ENCODE assay signal across 22 cellular contexts in genomic region chr20:51579137-51579536, GRCh38. TPM values are rescaled to one million over a fixed set of nuclear protein-coding genes. Genes with fewer than 3 reads are reported as not detected.
DNase-seq lines count a peak whose midpoint lies in the region; ATAC-seq and TF ChIP-seq lines count a peak whose summit lies in the region.
"Had no signal": no experiment of that assay in that cellular context is flagged by ENCODE, and none has a peak within 500 bp of the region (broad histone marks: within the 10 kb centered on the region; RNA-seq: fewer than 3 reads in every experiment).

No MANE protein-coding gene starts in this region.

- H3K4me3 ChIP-seq in breast epithelium: no peak overlapping the region
- H3K4me3 ChIP-seq in WERI-Rb-1 (ENCODE audit: low read depth, low read length): no peak overlapping the region
- H3K4me3 ChIP-seq: ascending aorta, SJCRH30, upper lobe of left lung had no signal

- no peaks in the 10 kb centered on the region for H3K9me3 Mint-ChIP-seq in MCF 10A (ENCODE audit: unreplicated experiment)
- H3K9me3 Mint-ChIP-seq in stimulated activated effector memory CD8-positive, alpha-beta T cell treated with anti-CD3 and anti-CD28 coated beads, Interleukin-12 subunit alpha, Interleukin-12 subunit beta, amount 100 ng/mL, for 72 hours: no peaks in the 10 kb centered on the region
- H3K9me3 Mint-ChIP-seq: stimulated activated naive CD8-positive, alpha-beta T cell treated with anti-CD3 and anti-CD28 coated beads, Interleukin-15, Interleukin-2, amounts not matched to agents 100 ng/mL and 50 ng/mL, for 24 hours had no signal

- H3K27ac ChIP-seq in breast epithelium (no peak overlapping the region), WERI-Rb-1 (no peak overlapping the region)
- H3K27ac ChIP-seq: 22Rv1, ascending aorta, SJCRH30, upper lobe of left lung had no signal

- no peak overlapping the region for H3K27ac Mint-ChIP-seq in MCF 10A (ENCODE audit: low read depth, unreplicated experiment)
- H3K27ac Mint-ChIP-seq in stimulated activated effector memory CD8-positive, alpha-beta T cell treated with anti-CD3 and anti-CD28 coated beads, Interleukin-12 subunit alpha, Interleukin-12 subunit beta, amount 100 ng/mL, for 72 hours: peak overlapping the region; percentile 64
- H3K27ac Mint-ChIP-seq: activated CD8-positive, alpha-beta memory T cell treated with anti-CD3 and anti-CD28 coated beads, Interleukin-2, amount 10 ng/mL, durations not matched to agents 7 days and 5 days; dendritic cell treated with granulocyte-macrophage colony-stimulating factor and Interleukin-4, amounts not matched to agents 40 ng/mL and 50 ng/mL, for 4 days; stimulated activated naive CD8-positive, alpha-beta T cell treated with anti-CD3 and anti-CD28 coated beads, Interleukin-15, Interleukin-2, amounts not matched to agents 100 ng/mL and 50 ng/mL, for 24 hours had no signal

- H3K4me3 Mint-ChIP-seq in MCF 10A (ENCODE audit: unreplicated experiment): no peak overlapping the region
- H3K4me3 Mint-ChIP-seq in stimulated activated effector memory CD8-positive, alpha-beta T cell treated with anti-CD3 and anti-CD28 coated beads, Interleukin-12 subunit alpha, Interleukin-12 subunit beta, amount 100 ng/mL, for 72 hours: no peak overlapping the region
- H3K4me3 Mint-ChIP-seq: activated CD8-positive, alpha-beta memory T cell treated with anti-CD3 and anti-CD28 coated beads, Interleukin-2, amount 10 ng/mL, durations not matched to agents 7 days and 5 days; dendritic cell treated with granulocyte-macrophage colony-stimulating factor and Interleukin-4, amounts not matched to agents 40 ng/mL and 50 ng/mL, for 4 days; natural killer cell; stimulated activated naive CD8-positive, alpha-beta T cell treated with anti-CD3 and anti-CD28 coated beads, Interleukin-15, Interleukin-2, amounts not matched to agents 100 ng/mL and 50 ng/mL, for 24 hours had no signal

- H3K9me3 ChIP-seq in breast epithelium (peaks cover 0 to 3% of the 10 kb centered on the region in 2 donors), WERI-Rb-1 (ENCODE audit: severe bottlenecking) (no peaks in the 10 kb centered on the region)
- H3K9me3 ChIP-seq: ascending aorta, SJCRH30, upper lobe of left lung had no signal

- no peak for TF ChIP-seq POLR2A in breast epithelium (IDR thresholded peaks at IDR 0.05)

- H3K36me3 ChIP-seq in breast epithelium (no peaks in the 10 kb centered on the region), WERI-Rb-1 (no peaks in the 10 kb centered on the region)
- H3K36me3 ChIP-seq: ascending aorta, SJCRH30, upper lobe of left lung had no signal

- DNase-seq in MCF 10A (ENCODE audit: unreplicated experiment) (peak; percentile 22), breast epithelium (ENCODE audit: low spot score in 2 of 2) (no peak), WERI-Rb-1 (peak; percentile 13), hepatic stellate cell (ENCODE audit: low spot score) (peak; percentile 85), NCI-H2081 treated with DMSO at 0.1 percent for 48 hours (lab: John Stamatoyannopoulos, UW) (no peak), Kasumi-1 (lab: John Stamatoyannopoulos, UW) (no peak), NCI-H1417 treated with DMSO at 0.1 percent for 48 hours (lab: John Stamatoyannopoulos, UW) (no peak)
- DNase-seq in stimulated activated effector memory CD8-positive, alpha-beta T cell treated with anti-CD3 and anti-CD28 coated beads, Interleukin-12 subunit alpha, Interleukin-12 subunit beta, amount 100 ng/mL, for 72 hours (ENCODE audit: low spot score in 2 of 2): no peak
- DNase-seq: activated CD8-positive, alpha-beta memory T cell treated with anti-CD3 and anti-CD28 coated beads, Interleukin-2, amount 10 ng/mL, durations not matched to agents 7 days and 5 days; activated effector memory CD4-positive, alpha-beta T cell treated with anti-CD3 and anti-CD28 coated beads, Interleukin-2, amount 50 U/mL, for 16 hours; DMS53; glutamatergic neuron; MV-4-11; natural killer cell; NCI-H2029 treated with DMSO at 0.1 percent for 48 hours; NCI-H524 treated with DMSO at 0.1 percent for 48 hours; SJCRH30; upper lobe of left lung had no signal

- peaks cover 16% of the 10 kb centered on the region for H3K27me3 Mint-ChIP-seq in MCF 10A (ENCODE audit: insufficient read depth, unreplicated experiment)

- intact Hi-C loops in MCF 10A (cut with micrococcal nuclease): no loop called here
- intact Hi-C loops in breast epithelium (cut with DNase I; ENCODE audit: low total_unique reads): no loop called here

- POLR2A ChIA-PET in MCF 10A (lab: Yijun Ruan, JAX): interaction anchor here (0.6 to 0.9 kb wide), 2 partner anchors 10 to 25 kb away, joined by 3 read pairs; no protein-coding TSS in a partner anchor

- peaks cover 2% of the 10 kb centered on the region for H3K4me1 Mint-ChIP-seq in MCF 10A (ENCODE audit: insufficient read depth, unreplicated experiment)
- H3K4me1 Mint-ChIP-seq in stimulated activated effector memory CD8-positive, alpha-beta T cell treated with anti-CD3 and anti-CD28 coated beads, Interleukin-12 subunit alpha, Interleukin-12 subunit beta, amount 100 ng/mL, for 72 hours: peaks cover 9% of the 10 kb centered on the region
- H3K4me1 Mint-ChIP-seq: activated CD8-positive, alpha-beta memory T cell treated with anti-CD3 and anti-CD28 coated beads, Interleukin-2, amount 10 ng/mL, durations not matched to agents 7 days and 5 days; natural killer cell had no signal

- H3K4me1 ChIP-seq in breast epithelium: no peaks in the 10 kb centered on the region
- H3K4me1 ChIP-seq: ascending aorta, SJCRH30, upper lobe of left lung had no signal

- TF ChIP-seq CTCF in MCF 10A (IDR thresholded peaks at IDR 0.05; ENCODE audit: unreplicated experiment) (no peak), breast epithelium (IDR thresholded peaks at IDR 0.05) (no peak), WERI-Rb-1 (IDR thresholded peaks at IDR 0.05; ENCODE audit: low read depth, low read length) (no peak)

- peaks cover 7% of the 10 kb centered on the region for H3K36me3 Mint-ChIP-seq in MCF 10A (ENCODE audit: insufficient read depth, unreplicated experiment)
- no peaks in the 10 kb centered on the region for H3K36me3 Mint-ChIP-seq in stimulated activated effector memory CD8-positive, alpha-beta T cell treated with anti-CD3 and anti-CD28 coated beads, Interleukin-12 subunit alpha, Interleukin-12 subunit beta, amount 100 ng/mL, for 72 hours
- H3K36me3 Mint-ChIP-seq: natural killer cell had no signal

- CTCF ChIA-PET in MCF 10A (lab: Yijun Ruan, JAX): interaction anchor here (0.7 to 3.7 kb wide), 3 partner anchors 8 to 273 kb away, joined by 3 to 13 read pairs (median 5); no protein-coding TSS in a partner anchor

- ATAC-seq in stimulated activated effector memory CD8-positive, alpha-beta T cell treated with anti-CD3 and anti-CD28 coated beads, Interleukin-12 subunit alpha, Interleukin-12 subunit beta, amount 100 ng/mL, for 72 hours: no peak
- ATAC-seq: activated CD8-positive, alpha-beta memory T cell treated with anti-CD3 and anti-CD28 coated beads, Interleukin-2, amount 10 ng/mL, durations not matched to agents 7 days and 5 days; natural killer cell had no signal

- no TSS peak for BruUV-seq in MCF 10A (replicated peaks; lab: Mats Ljungman, UMichigan)

- H3K27me3 ChIP-seq in breast epithelium: no peaks in the 10 kb centered on the region
- peaks cover 84% of the 10 kb centered on the region for H3K27me3 ChIP-seq in WERI-Rb-1 (ENCODE audit: insufficient read depth, low read depth, severe bottlenecking)
- H3K27me3 ChIP-seq: ascending aorta, upper lobe of left lung had no signal

RNA-seq across cellular contexts. Expression of gene NFATC2, which starts 36.6 kb away (rescaled TPM):
- 0.07 and 0.12 TPM in 2 replicates for total RNA-seq in MCF 10A (2022)
- total RNA-seq in breast epithelium: 10 to 100 TPM in 2 of 3 donors, 1 to 10 TPM in 1; 5.9 to 11.9 (median 10.2) TPM
- total RNA-seq: SJCRH30 had no signal

Comparison
In these comparisons a context has a peak if more than half of its experiments do, and no peak if none do; other contexts are left out.
1. DNase-seq: peak in MCF 10A (single experiment), WERI-Rb-1 (single experiment) and hepatic stellate cell (single experiment); none in breast epithelium (0 of 2), stimulated activated effector memory CD8-positive, alpha-beta T cell treated with anti-CD3 and anti-CD28 coated beads, Interleukin-12 subunit alpha, Interleukin-12 subunit beta, amount 100 ng/mL, for 72 hours (0 of 2), NCI-H2081 treated with DMSO at 0.1 percent for 48 hours (single experiment), Kasumi-1 (0 of 2) and NCI-H1417 treated with DMSO at 0.1 percent for 48 hours (single experiment).